ENCODE assay signal across 17 cellular contexts in genomic region chr2:151809073-151809383, GRCh38.
"Had no signal": no experiment of that assay in that cellular context is flagged by ENCODE, and none has a peak within 500 bp of the region (broad histone marks: within the 10 kb centered on the region; RNA-seq: fewer than 3 reads in every experiment).

No MANE protein-coding gene starts in this region.

- H3K4me3 ChIP-seq: MG63, SJSA1 had no signal

- H3K9ac ChIP-seq: SK-N-SH had no signal

- H3K9me3 ChIP-seq: MG63, SJSA1, SK-N-SH had no signal

- H3K4me2 ChIP-seq: SK-N-SH had no signal

- DNase-seq: KBM-7, MG63, NCI-H1092 treated with DMSO at 0.1 percent for 48 hours, NCI-H187, NCI-H2029, NCI-H2081 treated with DMSO at 0.1 percent for 48 hours, NCI-H226, NCI-H446, NCI-H510A, NCI-H524 treated with DMSO at 0.1 percent for 48 hours, NCI-H774, Right ventricle myocardium superior, SIG-M5 had no signal

- H3K27me3 ChIP-seq: MG63, SJSA1 had no signal

- H3K4me1 ChIP-seq: SJSA1 had no signal

- H3K27ac ChIP-seq: HL-60, SJSA1 had no signal

- FAIRE-seq: HTR-8/SVneo had no signal
